Comparison of ENCODE assay signal across 11 cellular contexts in genomic region chr3:78872195-78872594, GRCh38.
DNase-seq lines count a peak whose midpoint lies in the region; ATAC-seq and TF ChIP-seq lines count a peak whose summit lies in the region.
"Had no signal": no experiment of that assay in that cellular context is flagged by ENCODE, and none has a peak within 500 bp of the region (broad histone marks: within the 10 kb centered on the region; RNA-seq: fewer than 3 reads in every experiment).

No MANE protein-coding gene starts in this region.

- H2AFZ ChIP-seq in GM23338 (no peak overlapping the region), neuron (ENCODE audit: low read depth, low read length) (peak overlapping the region; percentile 46)

- H3F3A ChIP-seq in GM23338 (replicated peaks; ENCODE audit: low read depth): no peaks in the 10 kb centered on the region

- H3K36me3 ChIP-seq in GM23338 (ENCODE audit: insufficient read depth) (no peaks in the 10 kb centered on the region), neuron (ENCODE audit: insufficient read depth, low read length) (no peaks in the 10 kb centered on the region)

- no peaks in the 10 kb centered on the region for H3K9me2 ChIP-seq in GM23338 (ENCODE audit: insufficient read depth)

- peaks cover 4% of the 10 kb centered on the region for H3K27me3 Mint-ChIP-seq in GM23338 (ENCODE audit: insufficient read depth, low read depth, poor library complexity)
- H3K27me3 Mint-ChIP-seq in glutamatergic neuron (ENCODE audit: unreplicated experiment): no peaks in the 10 kb centered on the region
- H3K27me3 Mint-ChIP-seq: activated naive CD8-positive, alpha-beta T cell treated with anti-CD3 and anti-CD28 coated beads for 36 hours; effector memory CD8-positive, alpha-beta T cell; stimulated activated naive B cell treated with anti-CD40 and anti-IgM and Interleukin-4, amounts not matched to agents 10 μg/mL and 1 μg/mL and 100 μg/mL, for 72 hours had no signal

- peaks cover 57% of the 10 kb centered on the region for H3K4me1 Mint-ChIP-seq in GM23338
- peaks cover 60% of the 10 kb centered on the region for H3K4me1 Mint-ChIP-seq in glutamatergic neuron (ENCODE audit: low read depth, unreplicated experiment)
- H3K4me1 Mint-ChIP-seq: stimulated activated naive B cell treated with anti-CD40 and anti-IgM and Interleukin-4, amounts not matched to agents 10 μg/mL and 1 μg/mL and 100 μg/mL, for 72 hours had no signal

- peak overlapping the region; percentile 36; the same call in 1 of the 3 replicates for H3K4me3 Mint-ChIP-seq in GM23338
- H3K4me3 Mint-ChIP-seq in glutamatergic neuron (ENCODE audit: unreplicated experiment): peak overlapping the region; percentile 74
- H3K4me3 Mint-ChIP-seq: activated naive CD8-positive, alpha-beta T cell treated with anti-CD3 and anti-CD28 coated beads for 36 hours; effector memory CD8-positive, alpha-beta T cell; stimulated activated naive B cell treated with anti-CD40 and anti-IgM and Interleukin-4, amounts not matched to agents 10 μg/mL and 1 μg/mL and 100 μg/mL, for 72 hours had no signal

- DNase-seq in GM23338 (ENCODE audit: low spot score) (no peak), SHP77 treated with DMSO at 0.1 percent for 48 hours (lab: John Stamatoyannopoulos, UW) (peak; percentile 50), glutamatergic neuron (peak; percentile 24), NCI-H345 treated with DMSO at 0.1 percent for 48 hours (lab: John Stamatoyannopoulos, UW; ENCODE audit: unreplicated experiment) (no peak), NCI-H128 (lab: John Stamatoyannopoulos, UW; ENCODE audit: unreplicated experiment) (no peak)
- no peak for DNase-seq in activated naive CD4-positive, alpha-beta T cell treated with anti-CD3 and anti-CD28 coated beads, Interleukin-2, amount 50 U/mL, for 72 hours (ENCODE audit: low spot score in 2 of 2)
- DNase-seq: activated naive CD8-positive, alpha-beta T cell treated with anti-CD3 and anti-CD28 coated beads for 36 hours; effector memory CD8-positive, alpha-beta T cell; stimulated activated naive B cell treated with anti-CD40 and anti-IgM and Interleukin-4, amounts not matched to agents 10 μg/mL and 1 μg/mL and 100 μg/mL, for 72 hours had no signal

- TF ChIP-seq CTCF in GM23338 (conservative IDR thresholded peaks at IDR 0.05; ENCODE audit: low read depth in 2 of 2): no peak
- no peak for TF ChIP-seq CTCF in glutamatergic neuron (IDR thresholded peaks at IDR 0.05; ENCODE audit: partially characterized antibody, unreplicated experiment)

- no peaks in the 10 kb centered on the region for H3K36me3 Mint-ChIP-seq in GM23338 (ENCODE audit: low read depth)
- H3K36me3 Mint-ChIP-seq in glutamatergic neuron (ENCODE audit: unreplicated experiment): no peaks in the 10 kb centered on the region
- H3K36me3 Mint-ChIP-seq in activated naive CD4-positive, alpha-beta T cell treated with anti-CD3 and anti-CD28 coated beads, Interleukin-2, amount 50 U/mL, for 72 hours: no peaks in the 10 kb centered on the region
- H3K36me3 Mint-ChIP-seq: activated naive CD8-positive, alpha-beta T cell treated with anti-CD3 and anti-CD28 coated beads for 36 hours; stimulated activated naive B cell treated with anti-CD40 and anti-IgM and Interleukin-4, amounts not matched to agents 10 μg/mL and 1 μg/mL and 100 μg/mL, for 72 hours had no signal

- H3K9me3 ChIP-seq in neuron (ENCODE audit: low read length): no peaks in the 10 kb centered on the region

- H4K20me1 ChIP-seq in GM23338 (replicated peaks; ENCODE audit: insufficient read depth): no peaks in the 10 kb centered on the region

- H3K9me3 Mint-ChIP-seq in GM23338 (no peaks in the 10 kb centered on the region), glutamatergic neuron (ENCODE audit: unreplicated experiment) (peaks cover 4% of the 10 kb centered on the region)
- peaks cover 3 to 8% of the 10 kb centered on the region in 2 donors for H3K9me3 Mint-ChIP-seq in activated naive CD4-positive, alpha-beta T cell treated with anti-CD3 and anti-CD28 coated beads, Interleukin-2, amount 50 U/mL, for 72 hours
- H3K9me3 Mint-ChIP-seq: stimulated activated naive B cell treated with anti-CD40 and anti-IgM and Interleukin-4, amounts not matched to agents 10 μg/mL and 1 μg/mL and 100 μg/mL, for 72 hours had no signal

- peak overlapping the region; percentile 35 for H3K4me2 ChIP-seq in GM23338

- H3K27ac ChIP-seq in GM23338 (ENCODE audit: low read depth): no peak overlapping the region

- peaks cover 46% of the 10 kb centered on the region for H3K4me1 ChIP-seq in GM23338 (ENCODE audit: insufficient read depth)
- H3K4me1 ChIP-seq in neuron (ENCODE audit: insufficient read depth, low read length): peaks cover 43% of the 10 kb centered on the region

- no peaks in the 10 kb centered on the region for H3K27me3 ChIP-seq in GM23338 (ENCODE audit: insufficient read depth)
- H3K27me3 ChIP-seq in neuron (ENCODE audit: insufficient read depth, low read length): no peaks in the 10 kb centered on the region

- H3K79me2 ChIP-seq in GM23338 (replicated peaks; ENCODE audit: insufficient read depth): peaks cover 24% of the 10 kb centered on the region; the same call in 1 of the 2 replicates

- ATAC-seq in GM23338 (peak; percentile 83), HG03342 (IDR thresholded peaks at IDR 0.05; ENCODE audit: unreplicated experiment) (no peak)
- ATAC-seq in activated naive CD4-positive, alpha-beta T cell treated with anti-CD3 and anti-CD28 coated beads, Interleukin-2, amount 50 U/mL, for 72 hours: no peak
- ATAC-seq: effector memory CD8-positive, alpha-beta T cell; stimulated activated naive B cell treated with anti-CD40 and anti-IgM and Interleukin-4, amounts not matched to agents 10 μg/mL and 1 μg/mL and 100 μg/mL, for 72 hours had no signal

- H3K27ac Mint-ChIP-seq in GM23338 (peak overlapping the region; percentile 85), glutamatergic neuron (ENCODE audit: unreplicated experiment) (peak overlapping the region; percentile 89)
- H3K27ac Mint-ChIP-seq in activated naive CD4-positive, alpha-beta T cell treated with anti-CD3 and anti-CD28 coated beads, Interleukin-2, amount 50 U/mL, for 72 hours: no peak overlapping the region
- H3K27ac Mint-ChIP-seq: activated naive CD8-positive, alpha-beta T cell treated with anti-CD3 and anti-CD28 coated beads for 36 hours; effector memory CD8-positive, alpha-beta T cell; stimulated activated naive B cell treated with anti-CD40 and anti-IgM and Interleukin-4, amounts not matched to agents 10 μg/mL and 1 μg/mL and 100 μg/mL, for 72 hours had no signal

- H3K4me3 ChIP-seq in GM23338 (no peak overlapping the region), neuron (ENCODE audit: low read length) (no peak overlapping the region)

TF ChIP-seq in GM23338, 12 proteins besides CTCF, POLR2A, EP300 and RAD21 (continues in another document):
- TF ChIP-seq CREB1 (CRISPR knock-in tag; IDR thresholded peaks at IDR 0.05; ENCODE audit: low read depth) (no peak), REST (IDR thresholded peaks at IDR 0.05; ENCODE audit: unreplicated experiment) (no peak), ZNF331 (CRISPR knock-in tag; IDR thresholded peaks at IDR 0.05; ENCODE audit: low read depth) (no peak), ETS1 (IDR thresholded peaks at IDR 0.05) (no peak), EZH2phosphoT487 (IDR thresholded peaks at IDR 0.05; ENCODE audit: unreplicated experiment) (no peak), ZNF114 (CRISPR knock-in tag; IDR thresholded peaks at IDR 0.05) (no peak)

Comparison
In these comparisons a context has a peak if more than half of its experiments do, and no peak if none do; other contexts are left out.
1. DNase-seq: peak in SHP77 treated with DMSO at 0.1 percent for 48 hours (single experiment) and glutamatergic neuron (single experiment); none in GM23338 (single experiment), NCI-H345 treated with DMSO at 0.1 percent for 48 hours (single experiment), activated naive CD4-positive, alpha-beta T cell treated with anti-CD3 and anti-CD28 coated beads, Interleukin-2, amount 50 U/mL, for 72 hours (0 of 2) and NCI-H128 (single experiment).
2. H3K27ac Mint-ChIP-seq: peak in GM23338 (single experiment) and glutamatergic neuron (single experiment); none in activated naive CD4-positive, alpha-beta T cell treated with anti-CD3 and anti-CD28 coated beads, Interleukin-2, amount 50 U/mL, for 72 hours (0 of 2).